In genomic region chr6:149139782-149140136, GRCh38 we compare ENCODE assay signal across 17 cellular contexts.
A peak's percentile ranks its signal among the peaks of the same experiment; 100 is the strongest.
DNase-seq lines count a peak whose midpoint lies in the region; ATAC-seq, FAIRE-seq and TF ChIP-seq lines count a peak whose summit lies in the region.
"Had no signal": no experiment of that assay in that cellular context is flagged by ENCODE, and none has a peak within 500 bp of the region (broad histone marks: within the 10 kb centered on the region; RNA-seq: fewer than 3 reads in every experiment).

No MANE protein-coding gene starts in this region.

- ATAC-seq in K562, result no peak
- no peak for ATAC-seq in stimulated activated effector memory CD8-positive, alpha-beta T cell treated with anti-CD3 and anti-CD28 coated beads, Interleukin-12 subunit alpha, Interleukin-12 subunit beta, amount 100 ng/mL, for 72 hours
- ATAC-seq: left ventricle myocardium superior had no signal

- no peaks in the 10 kb centered on the region for H4K20me1 ChIP-seq in OCI-LY3 (ENCODE audit: insufficient read depth, low read length)
- H4K20me1 ChIP-seq in K562 (replicated peaks; ENCODE audit: control insufficient read depth, insufficient read depth, low read length), result no peaks in the 10 kb centered on the region

- TF ChIP-seq CTCF in OCI-LY3 (IDR thresholded peaks at IDR 0.05; ENCODE audit: low read depth, low read length) (no peak), K562 (IDR thresholded peaks at IDR 0.05 in 2 of 3, conservative IDR thresholded peaks at IDR 0.05 in 1 of 3; ENCODE audit: insufficient read depth in 2 of 3, low read depth in 1 of 3, low read length in 3 of 3) (no peak), sigmoid colon (IDR thresholded peaks at IDR 0.05) (no peak)

- H3K27me3 ChIP-seq in OCI-LY3 (ENCODE audit: low read depth, low read length) (no peaks in the 10 kb centered on the region), K562 (ENCODE audit: control insufficient read depth in 2 of 2, insufficient read depth in 2 of 2, low read length in 2 of 2) (no peaks in the 10 kb centered on the region), sigmoid colon (no peaks in the 10 kb centered on the region)
- H3K27me3 ChIP-seq: cardiac muscle cell had no signal

- in situ Hi-C loops in K562 (cut with MboI), result no loop called here

- H3K9me1 ChIP-seq in K562 (ENCODE audit: control insufficient read depth, insufficient read depth, low read length), result no peaks in the 10 kb centered on the region

- POLR2A ChIA-PET in K562 (lab: Yijun Ruan, JAX), result interaction anchor here (0.5 to 1.7 kb wide), 7 partner anchors 8 to 577 kb away, joined by 3 to 4 read pairs (median 3); partner anchors contain the start of gene TAB2

- peaks cover 5% of the 10 kb centered on the region for H3K9me3 Mint-ChIP-seq in activated T-cell treated with anti-CD3 and anti-CD28 coated beads, Interleukin-2, amount 50 U/mL, for 24 hours
- H3K9me3 Mint-ChIP-seq in stimulated activated effector memory CD8-positive, alpha-beta T cell treated with anti-CD3 and anti-CD28 coated beads, Interleukin-12 subunit alpha, Interleukin-12 subunit beta, amount 100 ng/mL, for 72 hours, result peaks cover 3% of the 10 kb centered on the region

- TF ChIP-seq RAD21 in K562 (CRISPR knock-in tag; conservative IDR thresholded peaks at IDR 0.05 in 1 of 2, IDR thresholded peaks at IDR 0.05 in 1 of 2), result no peak

- intact Hi-C loops in K562 (cut with micrococcal nuclease) (loop anchor here (1.0 to 5.0 kb wide), 2 partner anchors 57 to 178 kb away; partner anchors contain the start of gene TAB2), sigmoid colon (cut with DNase I) (no loop called here)

- DNase-seq in activated T-cell treated with anti-CD3 and anti-CD28 coated beads, Interleukin-2, amount 50 U/mL, for 24 hours, result no peak
- DNase-seq in activated T-cell treated with anti-CD3 and anti-CD28 coated beads, Interleukin-2, amount 50 U/mL, for 1 hour, result no peak
- DNase-seq in K562 (ENCODE audit: extremely low read depth in 1 of 4, low spot score in 3 of 4) (no peak), erythroblast (lab: John Stamatoyannopoulos, UW) (no peak), sigmoid colon (no peak), RKO (ENCODE audit: low spot score) (no peak)
- DNase-seq in stimulated activated effector memory CD8-positive, alpha-beta T cell treated with anti-CD3 and anti-CD28 coated beads, Interleukin-12 subunit alpha, Interleukin-12 subunit beta, amount 100 ng/mL, for 72 hours (ENCODE audit: low spot score in 2 of 2), result no peak
- DNase-seq: ACHN, Calu3, foreskin melanocyte, GF-D8, left ventricle myocardium superior, NCI-H2029 treated with DMSO at 0.1 percent for 48 hours, NCI-H526 treated with DMSO at 0.1 percent for 48 hours, RPMI8226 had no signal

- H3K27me3 Mint-ChIP-seq in activated T-cell treated with anti-CD3 and anti-CD28 coated beads, Interleukin-2, amount 50 U/mL, for 24 hours, result no peaks in the 10 kb centered on the region

- peak overlapping the region; percentile 43; the same call in 1 of the 2 replicates for H3K27ac ChIP-seq in OCI-LY3 (ENCODE audit: low read length)
- H3K27ac ChIP-seq in K562 (ENCODE audit: extremely low read depth, low read depth, low read length), result peak overlapping the region; percentile 78; the same call in 2 of the 3 replicates
- no peak overlapping the region for H3K27ac ChIP-seq in sigmoid colon
- H3K27ac ChIP-seq: cardiac muscle cell had no signal

- H3K4me2 ChIP-seq in OCI-LY3 (ENCODE audit: low read length), result peak overlapping the region; percentile 88
- peak overlapping the region; percentile 74 for H3K4me2 ChIP-seq in K562 (ENCODE audit: insufficient read depth, low read length)

- peaks cover 50% of the 10 kb centered on the region for H3K4me1 Mint-ChIP-seq in activated T-cell treated with anti-CD3 and anti-CD28 coated beads, Interleukin-2, amount 50 U/mL, for 24 hours (ENCODE audit: low read depth)
- peaks cover 41% of the 10 kb centered on the region for H3K4me1 Mint-ChIP-seq in stimulated activated effector memory CD8-positive, alpha-beta T cell treated with anti-CD3 and anti-CD28 coated beads, Interleukin-12 subunit alpha, Interleukin-12 subunit beta, amount 100 ng/mL, for 72 hours

- no peak for TF ChIP-seq EP300 in K562 (IDR thresholded peaks at IDR 0.05; ENCODE audit: low read length)
- TF ChIP-seq EP300 in sigmoid colon (IDR thresholded peaks at IDR 0.05), result no peak

- TF ChIP-seq POLR2A in K562 (conservative IDR thresholded peaks at IDR 0.05) (no peak), erythroblast (IDR thresholded peaks at IDR 0.05; ENCODE audit: low read length) (no peak), sigmoid colon (IDR thresholded peaks at IDR 0.05) (no peak)

- FAIRE-seq in K562 (lab: Jason Lieb, UNC), result no peak

- peak overlapping the region; percentile 75 for H3K4me3 Mint-ChIP-seq in activated T-cell treated with anti-CD3 and anti-CD28 coated beads, Interleukin-2, amount 50 U/mL, for 24 hours
- peak overlapping the region; percentile 72 for H3K4me3 Mint-ChIP-seq in stimulated activated effector memory CD8-positive, alpha-beta T cell treated with anti-CD3 and anti-CD28 coated beads, Interleukin-12 subunit alpha, Interleukin-12 subunit beta, amount 100 ng/mL, for 72 hours

- H3K4me3 ChIP-seq in OCI-LY3 (ENCODE audit: low read length), result peak overlapping the region; percentile 63
- H3K4me3 ChIP-seq in K562, result no peak overlapping the region
- no peak overlapping the region for H3K4me3 ChIP-seq in sigmoid colon
- H3K4me3 ChIP-seq: cardiac muscle cell had no signal

- peak overlapping the region; percentile 42 for H3K9ac ChIP-seq in OCI-LY3 (ENCODE audit: low read length)
- peak overlapping the region in 1 of 2 experiments; percentile 58; a peak in 2 of 4 replicates for H3K9ac ChIP-seq in K562 (ENCODE audit: insufficient read depth in 1 of 2, low read depth in 2 of 2, low read length in 2 of 2)

- peaks cover 25% of the 10 kb centered on the region for H3K4me1 ChIP-seq in OCI-LY3 (ENCODE audit: low read length)
- H3K4me1 ChIP-seq in K562 (replicated peaks in 1 of 2; ENCODE audit: control insufficient read depth in 2 of 2, insufficient read depth in 2 of 2, low read length in 2 of 2), result peaks cover 11 to 28% of the 10 kb centered on the region in 2 experiments
- peaks cover 0 to 4% (median 0%) of the 10 kb centered on the region in 4 donors for H3K4me1 ChIP-seq in sigmoid colon

- peak overlapping the region; percentile 98 for H3K27ac Mint-ChIP-seq in activated T-cell treated with anti-CD3 and anti-CD28 coated beads, Interleukin-2, amount 50 U/mL, for 24 hours
- H3K27ac Mint-ChIP-seq in stimulated activated effector memory CD8-positive, alpha-beta T cell treated with anti-CD3 and anti-CD28 coated beads, Interleukin-12 subunit alpha, Interleukin-12 subunit beta, amount 100 ng/mL, for 72 hours, result peak overlapping the region; percentile 95

- CTCF ChIA-PET in K562 (lab: Yijun Ruan, JAX; ENCODE audit: low intra/inter-chr PET ratio), result interaction anchor here (0.8 kb wide), 1 partner anchor 113 kb away, joined by 3 read pairs; no protein-coding TSS in a partner anchor

- peaks cover 32% of the 10 kb centered on the region for H3K36me3 Mint-ChIP-seq in activated T-cell treated with anti-CD3 and anti-CD28 coated beads, Interleukin-2, amount 50 U/mL, for 24 hours (ENCODE audit: low read depth)
- peaks cover 40% of the 10 kb centered on the region for H3K36me3 Mint-ChIP-seq in stimulated activated effector memory CD8-positive, alpha-beta T cell treated with anti-CD3 and anti-CD28 coated beads, Interleukin-12 subunit alpha, Interleukin-12 subunit beta, amount 100 ng/mL, for 72 hours

- no TSS peak for BruUV-seq in K562 (replicated peaks; lab: Mats Ljungman, UMichigan)

- H2AFZ ChIP-seq in OCI-LY3 (ENCODE audit: low read depth, low read length) (peak overlapping the region; percentile 97), K562 (ENCODE audit: low read depth, low read length) (peak overlapping the region; percentile 80)

- H3K79me2 ChIP-seq in OCI-LY3 (ENCODE audit: low read length) (no peaks in the 10 kb centered on the region), K562 (ENCODE audit: control insufficient read depth, insufficient read depth, low read length) (no peaks in the 10 kb centered on the region)

- H3K9me3 ChIP-seq in OCI-LY3 (ENCODE audit: insufficient read depth, low read length) (no peaks in the 10 kb centered on the region), K562 (replicated peaks; ENCODE audit: control insufficient read depth, insufficient read depth, low read depth, low read length) (no peaks in the 10 kb centered on the region), sigmoid colon (no peaks in the 10 kb centered on the region)

- peaks cover 3% of the 10 kb centered on the region for H3K36me3 ChIP-seq in OCI-LY3 (replicated peaks; ENCODE audit: low read depth, low read length)
- H3K36me3 ChIP-seq in K562 (ENCODE audit: control insufficient read depth, insufficient read depth, low read length), result no peaks in the 10 kb centered on the region
- no peaks in the 10 kb centered on the region for H3K36me3 ChIP-seq in sigmoid colon
- H3K36me3 ChIP-seq: cardiac muscle cell had no signal

TF ChIP-seq in K562, 482 proteins besides CTCF, POLR2A, EP300 and RAD21:
- TF ChIP-seq RBM25 (IDR thresholded peaks at IDR 0.05; ENCODE audit: low read depth, low read length, severe bottlenecking), result peak; percentile 10
- TF ChIP-seq ADNP (tag; IDR thresholded peaks at IDR 0.05), result peak; percentile 61; the same call in 1 of the 2 replicates
- TF ChIP-seq RAD51 (IDR thresholded peaks at IDR 0.05; ENCODE audit: borderline replicate concordance, low read depth), result no peak
- no peak for TF ChIP-seq CEBPG (CRISPR knock-in tag; IDR thresholded peaks at IDR 0.05)
- peak; percentile 64 to 79 for TF ChIP-seq CEBPG (tag; conservative IDR thresholded peaks at IDR 0.05 in 1 of 2, IDR thresholded peaks at IDR 0.05 in 1 of 2)
- TF ChIP-seq CEBPB (tag; IDR thresholded peaks at IDR 0.05), result peak; percentile 87

Comparison
In these comparisons a context has a peak if more than half of its experiments do, and no peak if none do; other contexts are left out.
1. H3K27ac ChIP-seq: peak in OCI-LY3 (single experiment) and K562 (single experiment); none in sigmoid colon (0 of 4).